12 cellular contexts compared by ENCODE assay signal in the genomic region with DNA sequence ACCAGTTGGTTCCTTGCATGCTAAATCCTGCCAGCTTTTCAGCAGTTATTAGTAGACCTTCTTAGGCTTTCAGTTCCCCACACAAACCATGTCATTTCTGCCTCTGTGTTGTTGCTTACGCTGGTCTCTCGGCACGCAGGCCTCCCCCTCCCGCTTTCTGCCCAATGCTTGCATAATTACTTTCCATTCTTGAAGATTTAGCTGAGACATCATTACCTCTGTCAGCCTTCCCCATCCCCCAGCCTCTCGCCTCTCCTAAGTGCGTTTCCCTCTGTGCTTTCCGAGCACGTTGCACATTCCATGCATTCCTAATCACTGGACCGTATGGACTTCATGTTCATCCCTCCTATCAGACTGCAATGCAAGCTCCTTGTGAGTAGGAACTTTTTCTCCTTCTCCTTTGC. TPM values are rescaled to one million over a fixed set of nuclear protein-coding genes. Genes with fewer than 3 reads are reported as not detected.
A peak's percentile ranks its signal among the peaks of the same experiment; 100 is the strongest.
DNase-seq lines count a peak whose midpoint lies in the region; ATAC-seq and TF ChIP-seq lines count a peak whose summit lies in the region.
"Had no signal": no experiment of that assay in that cellular context is flagged by ENCODE, and none has a peak within 500 bp of the region (broad histone marks: within the 10 kb centered on the region; RNA-seq: fewer than 3 reads in every experiment).

No MANE protein-coding gene starts in this region.

- ATAC-seq in HG02884 (IDR thresholded peaks at IDR 0.05; ENCODE audit: unreplicated experiment) (no peak), GM18867 (IDR thresholded peaks at IDR 0.05; ENCODE audit: unreplicated experiment) (no peak)
- ATAC-seq: activated CD8-positive, alpha-beta memory T cell treated with anti-CD3 and anti-CD28 coated beads, Interleukin-2, amount 10 ng/mL, durations not matched to agents 7 days and 5 days had no signal

- no peak for TF ChIP-seq CTCF in fibroblast of villous mesenchyme (IDR thresholded peaks at IDR 0.05; ENCODE audit: insufficient read depth, low read depth, low read length)
- TF ChIP-seq CTCF in parathyroid adenoma (IDR thresholded peaks at IDR 0.05) = no peak
- TF ChIP-seq CTCF in endothelial cell (IDR thresholded peaks at IDR 0.05; ENCODE audit: unreplicated experiment) = no peak
- no peak for TF ChIP-seq CTCF in GM20000 (IDR thresholded peaks at IDR 0.05; ENCODE audit: extremely low read depth, missing control alignments)

- peak overlapping the region; percentile 90 for H3K27ac ChIP-seq in parathyroid adenoma

- H3K36me3 ChIP-seq in parathyroid adenoma (ENCODE audit: control insufficient read depth, insufficient read depth, low read length) = no peaks in the 10 kb centered on the region

- no peaks in the 10 kb centered on the region for H3K9me3 Mint-ChIP-seq in endothelial cell (ENCODE audit: unreplicated experiment)
- H3K9me3 Mint-ChIP-seq: central memory CD8-positive, alpha-beta T cell had no signal

- peaks cover 11% of the 10 kb centered on the region for H3K36me3 Mint-ChIP-seq in endothelial cell (ENCODE audit: low read depth, unreplicated experiment)
- H3K36me3 Mint-ChIP-seq: activated CD8-positive, alpha-beta memory T cell treated with anti-CD3 and anti-CD28 coated beads, Interleukin-2, amount 10 ng/mL, durations not matched to agents 7 days and 5 days had no signal

- H3K27ac Mint-ChIP-seq in endothelial cell (ENCODE audit: unreplicated experiment) = no peak overlapping the region
- H3K27ac Mint-ChIP-seq: activated CD8-positive, alpha-beta memory T cell treated with anti-CD3 and anti-CD28 coated beads, Interleukin-2, amount 10 ng/mL, durations not matched to agents 7 days and 5 days had no signal

- peak overlapping the region; percentile 60 for H2AFZ ChIP-seq in parathyroid adenoma

- no peaks in the 10 kb centered on the region for H3K4me1 Mint-ChIP-seq in endothelial cell (ENCODE audit: unreplicated experiment)

- H3K9ac ChIP-seq in parathyroid adenoma = no peak overlapping the region

- no peaks in the 10 kb centered on the region for H3K79me2 ChIP-seq in parathyroid adenoma

- DNase-seq in ELF-1 (ENCODE audit: low read depth, low spot score) (peak; percentile 83), SIG-M5 treated with dmso at 0.1 percent for 504 hours (lab: John Stamatoyannopoulos, UW; ENCODE audit: unreplicated experiment) (peak; percentile 91), fibroblast of villous mesenchyme (ENCODE audit: low read depth) (peak; percentile 34), endothelial cell (ENCODE audit: low spot score) (no peak), GM20000 (ENCODE audit: low spot score) (no peak)
- DNase-seq: activated CD8-positive, alpha-beta memory T cell treated with anti-CD3 and anti-CD28 coated beads, Interleukin-2, amount 10 ng/mL, durations not matched to agents 7 days and 5 days; NCI-H2081 had no signal

- H3K4me2 ChIP-seq in parathyroid adenoma (ENCODE audit: low read length) = peak overlapping the region; percentile 80

- peaks cover 21% of the 10 kb centered on the region for H3K4me1 ChIP-seq in parathyroid adenoma

- no peaks in the 10 kb centered on the region for H3K27me3 ChIP-seq in parathyroid adenoma (ENCODE audit: control insufficient read depth, insufficient read depth, low read length)

- H3K4me3 ChIP-seq in fibroblast of villous mesenchyme (ENCODE audit: low read depth, low read length) = peak overlapping the region; percentile 34
- H3K4me3 ChIP-seq in parathyroid adenoma (ENCODE audit: low read depth, low read length) = peak overlapping the region; percentile 62

- no peak overlapping the region for H3K4me3 Mint-ChIP-seq in endothelial cell (ENCODE audit: unreplicated experiment)
- H3K4me3 Mint-ChIP-seq: activated CD8-positive, alpha-beta memory T cell treated with anti-CD3 and anti-CD28 coated beads, Interleukin-2, amount 10 ng/mL, durations not matched to agents 7 days and 5 days; central memory CD8-positive, alpha-beta T cell had no signal

- H3K27me3 Mint-ChIP-seq in endothelial cell (ENCODE audit: unreplicated experiment) = no peaks in the 10 kb centered on the region
- H3K27me3 Mint-ChIP-seq: activated CD8-positive, alpha-beta memory T cell treated with anti-CD3 and anti-CD28 coated beads, Interleukin-2, amount 10 ng/mL, durations not matched to agents 7 days and 5 days; central memory CD8-positive, alpha-beta T cell had no signal

- H3K9me3 ChIP-seq in parathyroid adenoma (ENCODE audit: control insufficient read depth, low read length) = no peaks in the 10 kb centered on the region

RNA-seq across cellular contexts. Expression of a gene that starts 26.8 kb away (rescaled TPM):
- total RNA-seq in fibroblast of villous mesenchyme (not detected in 2 replicates), endothelial cell (ENCODE audit: unreplicated experiment) (not detected)
- total RNA-seq: activated CD8-positive, alpha-beta memory T cell treated with anti-CD3 and anti-CD28 coated beads, Interleukin-2, amount 10 ng/mL, durations not matched to agents 7 days and 5 days; right cardiac atrium had no signal

RNA-seq across cellular contexts. Expression of a gene that starts 32.9 kb away (rescaled TPM):
- total RNA-seq in fibroblast of villous mesenchyme (under 0.01 and 0.97 TPM in 2 replicates), endothelial cell (ENCODE audit: unreplicated experiment) (57.9 TPM)

Comparison
In these comparisons a context has a peak if more than half of its experiments do, and no peak if none do; other contexts are left out.
1. DNase-seq: peak in ELF-1 (single experiment), SIG-M5 treated with dmso at 0.1 percent for 504 hours (single experiment) and fibroblast of villous mesenchyme (single experiment); none in endothelial cell (single experiment) and GM20000 (single experiment).
2. RNA of a gene that starts 32.9 kb away (total RNA-seq): 57.9 TPM in endothelial cell (single experiment); under 0.01 to 0.97 TPM in fibroblast of villous mesenchyme; every median in the first group is over 10 times any median in the second.